Comparison of ENCODE assay signal across 10 cellular contexts in genomic region chr15:91522609-91523332, GRCh38.
DNase-seq lines count a peak whose midpoint lies in the region; ATAC-seq and TF ChIP-seq lines count a peak whose summit lies in the region.
"Had no signal": no experiment of that assay in that cellular context is flagged by ENCODE, and none has a peak within 500 bp of the region (broad histone marks: within the 10 kb centered on the region; RNA-seq: fewer than 3 reads in every experiment).

No MANE protein-coding gene starts in this region.

- no peaks in the 10 kb centered on the region for H3K36me3 Mint-ChIP-seq in activated naive CD4-positive, alpha-beta T cell treated with anti-CD3 and anti-CD28 coated beads for 36 hours (ENCODE audit: low read depth)

- H3K4me2 ChIP-seq in smooth muscle cell, result no peak overlapping the region

- CTCF ChIA-PET in activated naive CD4-positive, alpha-beta T cell treated with anti-CD3 and anti-CD28 coated beads for 36 hours (lab: Charles Lee), result interaction anchor here (0.6 kb wide), 2 partner anchors 10 to 1090 kb away, joined by 3 to 4 read pairs; no protein-coding TSS in a partner anchor

- no peaks in the 10 kb centered on the region for H3K36me3 ChIP-seq in smooth muscle cell (ENCODE audit: low read depth)

- no peak overlapping the region for H3K27ac Mint-ChIP-seq in activated naive CD4-positive, alpha-beta T cell treated with anti-CD3 and anti-CD28 coated beads for 36 hours
- H3K27ac Mint-ChIP-seq: T-helper 2 cell treated with Interferon-gamma antibody and Interleukin-4, amounts not matched to agents 5 μg/mL and 100 μg/mL, for 36 hours had no signal

- H3K9ac ChIP-seq in smooth muscle cell (ENCODE audit: low read depth), result no peak overlapping the region

- H3K27me3 Mint-ChIP-seq in activated naive CD4-positive, alpha-beta T cell treated with anti-CD3 and anti-CD28 coated beads for 36 hours (ENCODE audit: low read depth), result no peaks in the 10 kb centered on the region

- no peak overlapping the region for H3K4me3 ChIP-seq in smooth muscle cell

- H3K4me1 ChIP-seq in foreskin keratinocyte (no peaks in the 10 kb centered on the region), smooth muscle cell (ENCODE audit: low read depth) (no peaks in the 10 kb centered on the region)

- DNase-seq in activated naive CD4-positive, alpha-beta T cell treated with anti-CD3 and anti-CD28 coated beads for 36 hours, result peak; percentile 17
- no peak for DNase-seq in activated naive CD4-positive, alpha-beta T cell treated with anti-CD3 and anti-CD28 coated beads, Interleukin-2, amount 50 U/mL, for 16 hours
- DNase-seq in SK-N-DZ (ENCODE audit: low spot score) (peak; percentile 28), foreskin keratinocyte (peak in 1 of 2 donors; percentile 45), substantia nigra (lab: John Stamatoyannopoulos, UW) (peak in 20 of 49 donors; percentile 3 to 54 (median 16)), HuH-7.5 (ENCODE audit: low spot score) (no peak), smooth muscle cell (lab: John Stamatoyannopoulos, UW; ENCODE audit: unreplicated experiment) (no peak)
- DNase-seq in stimulated activated CD8-positive, alpha-beta memory T cell treated with anti-CD3 and anti-CD28 coated beads, Interleukin-4, amount 100 ng/mL, for 48 hours, result no peak
- DNase-seq: stimulated activated CD4-positive, alpha-beta T cell treated with anti-CD3 and anti-CD28 coated beads, Interleukin-12 subunit alpha, Interleukin-12 subunit beta, amount 100 ng/mL, for 4 hours had no signal

- 76% methylated on average over 2 of the region's 2 CpGs for WGBS in smooth muscle cell (ENCODE audit: low lambda C conversion rate)

- H3K4me1 Mint-ChIP-seq in activated naive CD4-positive, alpha-beta T cell treated with anti-CD3 and anti-CD28 coated beads for 36 hours (ENCODE audit: low read depth), result peaks cover 24% of the 10 kb centered on the region

- no peaks in the 10 kb centered on the region for H3F3A ChIP-seq in smooth muscle cell (ENCODE audit: low read depth)

- H3K27me3 ChIP-seq in foreskin keratinocyte (no peaks in the 10 kb centered on the region), smooth muscle cell (ENCODE audit: low read depth) (no peaks in the 10 kb centered on the region)

- no peaks in the 10 kb centered on the region for H3K9me3 Mint-ChIP-seq in activated naive CD4-positive, alpha-beta T cell treated with anti-CD3 and anti-CD28 coated beads for 36 hours
- H3K9me3 Mint-ChIP-seq: T-helper 2 cell treated with Interferon-gamma antibody and Interleukin-4, amounts not matched to agents 5 μg/mL and 100 μg/mL, for 36 hours had no signal

- TF ChIP-seq CTCF in foreskin keratinocyte (conservative IDR thresholded peaks at IDR 0.05) (peak; percentile 79), smooth muscle cell (IDR thresholded peaks at IDR 0.05; ENCODE audit: borderline replicate concordance, insufficient read depth, poor library complexity, severe bottlenecking) (no peak)

- H2AFZ ChIP-seq in smooth muscle cell (ENCODE audit: low read depth), result no peak overlapping the region

- H3K9me3 ChIP-seq in smooth muscle cell (replicated peaks; ENCODE audit: low read depth), result no peaks in the 10 kb centered on the region

- no peak overlapping the region for H3K4me3 Mint-ChIP-seq in activated naive CD4-positive, alpha-beta T cell treated with anti-CD3 and anti-CD28 coated beads for 36 hours
- H3K4me3 Mint-ChIP-seq: T-helper 2 cell treated with Interferon-gamma antibody and Interleukin-4, amounts not matched to agents 5 μg/mL and 100 μg/mL, for 36 hours had no signal

- ATAC-seq in foreskin keratinocyte, result peak; percentile 63

- intact Hi-C loops in activated naive CD4-positive, alpha-beta T cell treated with anti-CD3 and anti-CD28 coated beads for 36 hours (cut with micrococcal nuclease), result loop anchor here (1.0 to 2.0 kb wide), 2 partner anchors 52 to 219 kb away; no protein-coding TSS in a partner anchor

- no peaks in the 10 kb centered on the region for H3K79me2 ChIP-seq in smooth muscle cell (ENCODE audit: low read depth)

- H3K27ac ChIP-seq in foreskin keratinocyte (no peak overlapping the region), substantia nigra (ENCODE audit: low read depth, low read length, poor library complexity, severe bottlenecking) (peak overlapping the region; percentile 32), smooth muscle cell (ENCODE audit: low read depth) (no peak overlapping the region)

- H4K20me1 ChIP-seq in smooth muscle cell (ENCODE audit: low read depth), result no peaks in the 10 kb centered on the region

Comparison
In these comparisons a context has a peak if more than half of its experiments do, and no peak if none do; other contexts are left out.
1. DNase-seq: peak in activated naive CD4-positive, alpha-beta T cell treated with anti-CD3 and anti-CD28 coated beads for 36 hours (single experiment) and SK-N-DZ (single experiment); none in activated naive CD4-positive, alpha-beta T cell treated with anti-CD3 and anti-CD28 coated beads, Interleukin-2, amount 50 U/mL, for 16 hours (single experiment), HuH-7.5 (single experiment), stimulated activated CD8-positive, alpha-beta memory T cell treated with anti-CD3 and anti-CD28 coated beads, Interleukin-4, amount 100 ng/mL, for 48 hours (single experiment) and smooth muscle cell (single experiment).